9 cellular contexts compared by ENCODE assay signal in the genomic region with DNA sequence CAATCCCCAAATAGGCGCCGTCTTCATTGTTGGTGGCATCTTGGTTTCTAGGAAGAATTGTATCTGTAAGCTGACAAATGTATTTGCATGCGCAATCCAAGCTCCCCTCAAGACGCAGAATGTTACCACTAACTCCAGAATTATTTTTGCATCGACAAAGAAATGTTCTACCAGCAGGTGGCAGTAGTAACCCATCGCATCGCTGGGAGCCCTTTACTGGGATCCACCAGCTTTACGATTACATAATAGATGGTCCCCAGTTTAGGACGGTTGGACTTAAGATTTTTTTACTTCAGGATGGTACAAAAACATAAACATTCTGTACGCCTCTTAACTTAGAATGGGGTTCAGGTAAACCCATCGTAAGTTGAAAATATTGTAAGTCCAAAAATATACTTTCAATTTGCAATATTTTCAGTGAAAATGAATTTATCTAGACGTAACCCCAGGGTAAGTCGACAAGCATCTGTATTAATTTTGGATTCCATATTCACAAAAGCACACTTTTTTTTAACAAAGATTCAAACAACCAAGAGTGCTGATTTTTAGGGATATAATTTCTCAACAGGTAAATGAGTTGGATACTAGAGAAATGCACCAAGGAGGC.
DNase-seq lines count a peak whose midpoint lies in the region; ATAC-seq and TF ChIP-seq lines count a peak whose summit lies in the region.
"Had no signal": no experiment of that assay in that cellular context is flagged by ENCODE, and none has a peak within 500 bp of the region (broad histone marks: within the 10 kb centered on the region; RNA-seq: fewer than 3 reads in every experiment).

No MANE protein-coding gene starts in this region.

- no peak overlapping the region for H3K56ac ChIP-seq in IMR-90 (ENCODE audit: extremely low read depth, insufficient read depth, low read length)

- H4K20me1 ChIP-seq in IMR-90 (ENCODE audit: insufficient read depth, low read length) (no peaks in the 10 kb centered on the region), hepatocyte (ENCODE audit: insufficient read depth, poor library complexity, severe bottlenecking) (no peaks in the 10 kb centered on the region)

- no peak overlapping the region for H2AFZ ChIP-seq in IMR-90 (replicated peaks; ENCODE audit: low read length, poor library complexity)
- H2AFZ ChIP-seq in hepatocyte, result no peak overlapping the region

- no peak overlapping the region for H3K4me3 Mint-ChIP-seq in natural killer cell
- H3K4me3 Mint-ChIP-seq in natural killer cell treated with Interleukin-12 subunit alpha and Interleukin-12 subunit beta and Interleukin-15 and Interleukin-18, amount 100 ng/mL, for 72 hours, result no peak overlapping the region

- no peaks in the 10 kb centered on the region for H3K36me3 Mint-ChIP-seq in natural killer cell
- no peaks in the 10 kb centered on the region for H3K36me3 Mint-ChIP-seq in natural killer cell treated with Interleukin-12 subunit alpha and Interleukin-12 subunit beta and Interleukin-15 and Interleukin-18, amount 100 ng/mL, for 72 hours

- H2BK120ac ChIP-seq in IMR-90 (ENCODE audit: low read depth, low read length), result no peak overlapping the region

- H3K27me3 Mint-ChIP-seq in natural killer cell (ENCODE audit: low read depth in 2 of 2), result no peaks in the 10 kb centered on the region
- no peaks in the 10 kb centered on the region for H3K27me3 Mint-ChIP-seq in natural killer cell treated with Interleukin-12 subunit alpha and Interleukin-12 subunit beta and Interleukin-15 and Interleukin-18, amount 100 ng/mL, for 72 hours

- H3K27ac Mint-ChIP-seq in natural killer cell, result no peak overlapping the region
- H3K27ac Mint-ChIP-seq in natural killer cell treated with Interleukin-12 subunit alpha and Interleukin-12 subunit beta and Interleukin-15 and Interleukin-18, amount 100 ng/mL, for 72 hours, result no peak overlapping the region

- H3K9me3 Mint-ChIP-seq in natural killer cell, result peaks cover 0 to 5% of the 10 kb centered on the region in 2 donors
- no peaks in the 10 kb centered on the region for H3K9me3 Mint-ChIP-seq in natural killer cell treated with Interleukin-12 subunit alpha and Interleukin-12 subunit beta and Interleukin-15 and Interleukin-18, amount 100 ng/mL, for 72 hours

- no peak overlapping the region for H3K14ac ChIP-seq in IMR-90 (replicated peaks; ENCODE audit: low read depth, low read length)

- no peak overlapping the region for H3K4ac ChIP-seq in IMR-90 (ENCODE audit: low read depth, low read length)

- no peaks in the 10 kb centered on the region for H3K27me3 ChIP-seq in IMR-90 (ENCODE audit: control insufficient read depth, insufficient read depth, low read length)
- peaks cover 5% of the 10 kb centered on the region for H3K27me3 ChIP-seq in hepatocyte
- peaks cover 0 to 10% (median 0%) of the 10 kb centered on the region in 7 donors for H3K27me3 ChIP-seq in spleen (replicated peaks in 1 of 7)

- no peaks in the 10 kb centered on the region for H3K4me1 Mint-ChIP-seq in natural killer cell
- H3K4me1 Mint-ChIP-seq in natural killer cell treated with Interleukin-12 subunit alpha and Interleukin-12 subunit beta and Interleukin-15 and Interleukin-18, amount 100 ng/mL, for 72 hours (ENCODE audit: low read depth in 2 of 2), result no peaks in the 10 kb centered on the region

- no peak overlapping the region for H2AK9ac ChIP-seq in IMR-90 (replicated peaks; ENCODE audit: low read depth, low read length, poor library complexity)

- H3K79me1 ChIP-seq in IMR-90 (ENCODE audit: low read depth in 1 of 2, low read length in 2 of 2), result no peaks in the 10 kb centered on the region

- no peak overlapping the region for H2BK20ac ChIP-seq in IMR-90 (ENCODE audit: low read depth, low read length)

- no peaks in the 10 kb centered on the region for H3K4me1 ChIP-seq in IMR-90 (ENCODE audit: control insufficient read depth, insufficient read depth, low read length)
- H3K4me1 ChIP-seq in hepatocyte (ENCODE audit: insufficient read depth), result no peaks in the 10 kb centered on the region
- peaks cover 0 to 6% (median 0%) of the 10 kb centered on the region in 6 donors for H3K4me1 ChIP-seq in spleen

- H2AK5ac ChIP-seq in IMR-90 (ENCODE audit: low read depth, low read length), result no peak overlapping the region

- no peak overlapping the region for H3K9ac ChIP-seq in IMR-90 (ENCODE audit: low read depth, low read length)

- H3K4me3 ChIP-seq in IMR-90 (ENCODE audit: insufficient read depth, low read depth, low read length), result no peak overlapping the region
- H3K4me3 ChIP-seq in astrocyte of the cerebellum (ENCODE audit: low read depth, low read length), result no peak overlapping the region
- H3K4me3 ChIP-seq in hepatocyte, result no peak overlapping the region
- no peak overlapping the region for H3K4me3 ChIP-seq in spleen

- peak; percentile 65 for TF ChIP-seq RAD21 in IMR-90 (IDR thresholded peaks at IDR 0.05; ENCODE audit: low read length)

- H4K91ac ChIP-seq in IMR-90 (ENCODE audit: insufficient read depth, low read depth, low read length), result no peak overlapping the region

- ATAC-seq in natural killer cell (no peak), IMR-90 (ENCODE audit: low read depth) (peak; percentile 32; the same call in 1 of the 2 replicates)
- no peak for ATAC-seq in natural killer cell treated with Interleukin-12 subunit alpha and Interleukin-12 subunit beta and Interleukin-15 and Interleukin-18, amount 100 ng/mL, for 72 hours

- H4K5ac ChIP-seq in IMR-90 (ENCODE audit: low read depth, low read length), result no peak overlapping the region

- no peaks in the 10 kb centered on the region for H3K9me2 ChIP-seq in hepatocyte (replicated peaks; ENCODE audit: insufficient read depth)

- in situ Hi-C loops in IMR-90 (cut with MboI; ENCODE audit: low sequenced_read_pairs), result no loop called here
- in situ Hi-C loops in astrocyte of the cerebellum (cut with HindIII; ENCODE audit: low sequenced_read_pairs), result no loop called here

- peaks cover 4% of the 10 kb centered on the region; the same call in 1 of the 2 replicates for H3K9me3 ChIP-seq in IMR-90 (ENCODE audit: control insufficient read depth, insufficient read depth, low read length)
- H3K9me3 ChIP-seq in hepatocyte (ENCODE audit: low read depth), result no peaks in the 10 kb centered on the region
- no peaks in the 10 kb centered on the region for H3K9me3 ChIP-seq in spleen

- TF ChIP-seq CTCF in natural killer cell (IDR thresholded peaks at IDR 0.05) (peak; percentile 42), IMR-90 (conservative IDR thresholded peaks at IDR 0.05; ENCODE audit: low read depth, low read length) (peak; percentile 57), astrocyte of the cerebellum (IDR thresholded peaks at IDR 0.05; ENCODE audit: low read depth, low read length, missing control alignments) (peak; percentile 75), hepatocyte (IDR thresholded peaks at IDR 0.05; ENCODE audit: poor library complexity) (peak; percentile 91), spleen (IDR thresholded peaks at IDR 0.05 in 8 of 11, conservative IDR thresholded peaks at IDR 0.05 in 3 of 11) (peak in 9 of 11 experiments; percentile 21 to 68 (median 53))

- H4K8ac ChIP-seq in IMR-90 (ENCODE audit: low read depth in 2 of 2, low read length in 2 of 2), result no peak overlapping the region

- no peak overlapping the region for H2BK15ac ChIP-seq in IMR-90 (ENCODE audit: low read depth, low read length)

- H3K18ac ChIP-seq in IMR-90 (ENCODE audit: low read depth, low read length), result no peak overlapping the region

- CTCF ChIA-PET in IMR-90 (lab: Yijun Ruan, JAX), result interaction anchor here (0.5 to 0.9 kb wide), 3 partner anchors 31 to 1295 kb away, joined by 3 to 5 read pairs (median 3); no protein-coding TSS in a partner anchor

- H3K79me2 ChIP-seq in hepatocyte, result no peaks in the 10 kb centered on the region

- H3K27ac ChIP-seq in IMR-90 (ENCODE audit: insufficient read depth, low read length), result no peak overlapping the region
- no peak overlapping the region for H3K27ac ChIP-seq in hepatocyte
- H3K27ac ChIP-seq in spleen, result no peak overlapping the region
- H3K27ac ChIP-seq: epithelial cell of prostate had no signal

- no peak overlapping the region for H2BK5ac ChIP-seq in IMR-90 (ENCODE audit: low read depth, low read length, poor library complexity, severe bottlenecking)

- no peaks in the 10 kb centered on the region for H3K9me1 ChIP-seq in IMR-90 (ENCODE audit: insufficient read depth, low read length)

- no peak for DNase-seq in natural killer cell
- DNase-seq in natural killer cell treated with Interleukin-12 subunit alpha and Interleukin-12 subunit beta and Interleukin-15 and Interleukin-18, amount 100 ng/mL, for 72 hours (ENCODE audit: low spot score), result no peak
- peak; percentile 12 for DNase-seq in IMR-90
- DNase-seq in OCI-M1 (lab: John Stamatoyannopoulos, UW), result peak; percentile 58
- peak; percentile 35 for DNase-seq in astrocyte of the cerebellum (ENCODE audit: low read depth)
- DNase-seq in hepatocyte (ENCODE audit: low spot score), result peak; percentile 78
- DNase-seq in spleen, result no peak
- DNase-seq in NCI-H1048 (lab: John Stamatoyannopoulos, UW), result no peak

- intact Hi-C loops in natural killer cell (cut with micrococcal nuclease) (no loop called here), IMR-90 (cut with micrococcal nuclease) (no loop called here), spleen (cut with DNase I; ENCODE audit: low total_unique reads) (no loop called here)

- TF ChIP-seq POLR2A in IMR-90 (IDR thresholded peaks at IDR 0.05; ENCODE audit: low read depth, low read length) (no peak), spleen (IDR thresholded peaks at IDR 0.05) (no peak)

- H3K23ac ChIP-seq in IMR-90 (ENCODE audit: low read depth, low read length), result no peak overlapping the region

- H3K36me3 ChIP-seq in IMR-90 (ENCODE audit: control insufficient read depth, insufficient read depth, low read length) (no peaks in the 10 kb centered on the region), hepatocyte (replicated peaks; ENCODE audit: insufficient read depth, low read depth) (no peaks in the 10 kb centered on the region), spleen (no peaks in the 10 kb centered on the region)

- BruUV-seq in IMR-90 (replicated peaks; lab: Mats Ljungman, UMichigan), result no TSS peak

- WGBS in IMR-90 (ENCODE audit: extremely low coverage in 2 of 2, insufficient read length in 1 of 2), 2 experiments, result no CpG with 5 or more reads among the region's 13 CpGs
- WGBS in hepatocyte (ENCODE audit: low lambda C conversion rate, missing lambda C conversion rate), result 26% methylated on average over 13 of the region's 13 CpGs
- WGBS in spleen, 5 donors, result 19 to 23% (median 20%) methylated on average over 13 of the region's 13 CpGs

- dilution Hi-C loops in IMR-90 (cut with HindIII; ENCODE audit: low sequenced_read_pairs, unreplicated experiment), result no loop called here

- POLR2A ChIA-PET in IMR-90 (lab: Charles Lee; ENCODE audit: unreplicated experiment), result no interaction called here

- H3K4me2 ChIP-seq in IMR-90 (ENCODE audit: low read depth, low read length) (no peak overlapping the region), hepatocyte (peak overlapping the region; percentile 58)

Comparison
In these comparisons a context has a peak if more than half of its experiments do, and no peak if none do; other contexts are left out.
1. DNase-seq: peak in IMR-90 (single experiment), OCI-M1 (single experiment), astrocyte of the cerebellum (single experiment) and hepatocyte (single experiment); none in natural killer cell (single experiment), natural killer cell treated with Interleukin-12 subunit alpha and Interleukin-12 subunit beta and Interleukin-15 and Interleukin-18, amount 100 ng/mL, for 72 hours (single experiment), spleen (single experiment) and NCI-H1048 (single experiment).
2. Peak in every context shown above with its lines, with median percentiles within 50 percentile points of each other: CTCF ChIP-seq.